33 cellular contexts compared by ENCODE assay signal in the genomic region with DNA sequence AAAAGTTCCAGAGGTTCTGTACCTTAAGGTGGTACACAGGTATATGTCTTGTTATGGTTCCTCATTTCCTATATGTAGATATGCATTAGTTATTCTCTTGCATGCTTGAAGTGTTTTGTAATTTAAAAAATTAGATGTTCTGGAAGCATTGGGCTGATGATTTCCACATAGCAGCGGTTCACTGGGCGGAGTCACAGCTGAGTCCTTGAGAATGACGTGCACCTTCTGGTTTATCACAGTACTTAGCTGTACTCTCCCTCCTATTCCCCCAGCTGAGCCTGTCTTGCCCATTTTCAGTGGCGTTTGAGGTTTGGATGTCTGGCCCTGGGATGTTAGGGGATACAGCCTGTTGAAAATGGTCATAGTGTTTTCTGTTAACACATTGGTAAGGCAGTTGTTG.
A peak's percentile ranks its signal among the peaks of the same experiment; 100 is the strongest.
DNase-seq lines count a peak whose midpoint lies in the region; ATAC-seq, FAIRE-seq and TF ChIP-seq lines count a peak whose summit lies in the region.
"Had no signal": no experiment of that assay in that cellular context is flagged by ENCODE, and none has a peak within 500 bp of the region (broad histone marks: within the 10 kb centered on the region; RNA-seq: fewer than 3 reads in every experiment).

No MANE protein-coding gene starts in this region.

- no peaks in the 10 kb centered on the region for H3K36me3 ChIP-seq in K562 (ENCODE audit: control insufficient read depth, insufficient read depth, low read length)
- H3K36me3 ChIP-seq in right atrium auricular region: no peaks in the 10 kb centered on the region
- H3K36me3 ChIP-seq: brain microvascular endothelial cell, sigmoid colon, WERI-Rb-1 had no signal

- no peak overlapping the region for H3K9ac ChIP-seq in K562 (ENCODE audit: insufficient read depth in 1 of 2, low read depth in 2 of 2, low read length in 2 of 2)
- H3K9ac ChIP-seq: parathyroid adenoma had no signal

- no peaks in the 10 kb centered on the region for H3K9me3 ChIP-seq in K562 (replicated peaks; ENCODE audit: control insufficient read depth, insufficient read depth, low read depth, low read length)
- H3K9me3 ChIP-seq in right atrium auricular region: no peaks in the 10 kb centered on the region
- H3K9me3 ChIP-seq: sigmoid colon had no signal

- peaks cover 0 to 9% (median 7%) of the 10 kb centered on the region in 4 donors for H3K4me1 Mint-ChIP-seq in naive thymus-derived CD8-positive, alpha-beta T cell
- H3K4me1 Mint-ChIP-seq: neural crest cell had no signal

- POLR2A ChIA-PET in K562 (lab: Yijun Ruan, JAX): interaction anchor here (1.0 kb wide), 1 partner anchor 10 kb away, joined by 4 read pairs; no protein-coding TSS in a partner anchor
- POLR2A ChIA-PET in naive thymus-derived CD8-positive, alpha-beta T cell (lab: Charles Lee): no interaction called here

- intact Hi-C loops in Right ventricle myocardium superior (cut with DNase I) (no loop called here), cardiac septum (cut with DNase I) (no loop called here), K562 (cut with micrococcal nuclease) (no loop called here)

- no peak overlapping the region for H2AFZ ChIP-seq in K562 (ENCODE audit: low read depth, low read length)
- H2AFZ ChIP-seq: parathyroid adenoma had no signal

- H3K4me1 ChIP-seq in K562 (replicated peaks in 1 of 2; ENCODE audit: control insufficient read depth in 2 of 2, insufficient read depth in 2 of 2, low read length in 2 of 2) (no peaks in the 10 kb centered on the region), right atrium auricular region (no peaks in the 10 kb centered on the region)
- H3K4me1 ChIP-seq: parathyroid adenoma had no signal

- in situ Hi-C loops in K562 (cut with MboI): no loop called here

- H3K4me2 ChIP-seq in K562 (ENCODE audit: insufficient read depth, low read length): no peak overlapping the region

- FAIRE-seq in K562 (lab: Jason Lieb, UNC): peak; percentile 40
- FAIRE-seq: A204.1, endothelial cell of umbilical vein, frontal cortex had no signal

- no peak overlapping the region for H3K27ac Mint-ChIP-seq in naive thymus-derived CD8-positive, alpha-beta T cell
- H3K27ac Mint-ChIP-seq: CD4-positive, alpha-beta memory T cell; IgD-negative memory B cell; stimulated activated memory B cell treated with anti-CD40 and anti-IgM and Interleukin-4, amounts not matched to agents 10 μg/mL and 1 μg/mL and 100 μg/mL, for 72 hours had no signal

- H3K27ac ChIP-seq in K562 (ENCODE audit: extremely low read depth, low read depth, low read length): no peak overlapping the region
- no peak overlapping the region for H3K27ac ChIP-seq in right atrium auricular region
- H3K27ac ChIP-seq: brain microvascular endothelial cell, parathyroid adenoma, sigmoid colon, WERI-Rb-1 had no signal

- DNase-seq in Right ventricle myocardium superior (peak; percentile 43), cardiac septum (ENCODE audit: low spot score) (no peak), K562 (ENCODE audit: extremely low read depth in 1 of 4, low spot score in 3 of 4) (peak in 1 of 4 experiments; percentile 12), right atrium auricular region (ENCODE audit: low spot score) (peak; percentile 65), putamen (ENCODE audit: low spot score) (no peak)
- no peak for DNase-seq in effector CD8-positive, alpha-beta T cell (lab: John Stamatoyannopoulos, UW)
- no peak for DNase-seq in naive thymus-derived CD8-positive, alpha-beta T cell
- DNase-seq in activated CD4-positive, alpha-beta T cell treated with anti-CD3 and anti-CD28 coated beads, Interleukin-2, amount 50 U/mL, for 1 hour: no peak
- DNase-seq: activated CD4-positive, alpha-beta T cell treated with anti-CD3 and anti-CD28 coated beads for 48 hours; activated naive CD4-positive, alpha-beta T cell; activated T-cell treated with anti-CD3 and anti-CD28 coated beads, Interleukin-2, amount 50 U/mL, for 4 hours; amniotic stem cell; brain microvascular endothelial cell; CD4-positive, alpha-beta memory T cell; DMS 273 treated with DMSO at 0.1 percent for 48 hours; GOT3; left cardiac atrium; NCI-H2029 treated with DMSO at 0.1 percent for 48 hours; NCI-H226; NCI-H748 treated with DMSO at 0.1 percent for 48 hours; PC-3; SHP77; sigmoid colon; stimulated activated CD4-positive, alpha-beta T cell treated with anti-CD3 and anti-CD28 coated beads, Interleukin-4, amount 100 ng/mL, for 4 hours; T-helper 9 cell; WERI-Rb-1 had no signal

- H3K27me3 Mint-ChIP-seq in naive thymus-derived CD8-positive, alpha-beta T cell: no peaks in the 10 kb centered on the region
- H3K27me3 Mint-ChIP-seq: CD4-positive, alpha-beta memory T cell; IgD-negative memory B cell; stimulated activated memory B cell treated with anti-CD40 and anti-IgM and Interleukin-4, amounts not matched to agents 10 μg/mL and 1 μg/mL and 100 μg/mL, for 72 hours had no signal

- H3K79me2 ChIP-seq in K562 (ENCODE audit: control insufficient read depth, insufficient read depth, low read length): no peaks in the 10 kb centered on the region

- TF ChIP-seq CTCF in K562 (IDR thresholded peaks at IDR 0.05 in 2 of 3, conservative IDR thresholded peaks at IDR 0.05 in 1 of 3; ENCODE audit: insufficient read depth in 2 of 3, low read depth in 1 of 3, low read length in 3 of 3): no peak
- TF ChIP-seq CTCF in right atrium auricular region (IDR thresholded peaks at IDR 0.05): no peak

- H3K9me1 ChIP-seq in K562 (ENCODE audit: control insufficient read depth, insufficient read depth, low read length): no peaks in the 10 kb centered on the region

- TF ChIP-seq POLR2A in K562 (conservative IDR thresholded peaks at IDR 0.05): no peak

- peaks cover 18% of the 10 kb centered on the region; the same call in 1 of the 2 replicates for H4K20me1 ChIP-seq in K562 (replicated peaks; ENCODE audit: control insufficient read depth, insufficient read depth, low read length)

- H3K36me3 Mint-ChIP-seq in naive thymus-derived CD8-positive, alpha-beta T cell: peaks cover 13 to 17% (median 16%) of the 10 kb centered on the region in 3 donors

- CTCF ChIA-PET in K562 (lab: Yijun Ruan, JAX; ENCODE audit: low intra/inter-chr PET ratio): no interaction called here

- H3K27me3 ChIP-seq in K562 (ENCODE audit: control insufficient read depth in 2 of 2, insufficient read depth in 2 of 2, low read length in 2 of 2): peaks cover 17 to 18% of the 10 kb centered on the region in 2 experiments
- H3K27me3 ChIP-seq in right atrium auricular region: no peaks in the 10 kb centered on the region
- H3K27me3 ChIP-seq: brain microvascular endothelial cell, sigmoid colon had no signal

- ATAC-seq in Right ventricle myocardium superior (ENCODE audit: poor library complexity) (peak; percentile 53), K562 (0 out of 3 replicates have a peak, but pooled peaks have one; percentile 44)
- no peak for ATAC-seq in naive thymus-derived CD8-positive, alpha-beta T cell
- ATAC-seq: activated T-cell treated with anti-CD3 and anti-CD28 coated beads, Interleukin-2, amount 50 U/mL, for 4 hours; PC-3; stimulated activated memory B cell treated with anti-CD40 and anti-IgM and Interleukin-4, amounts not matched to agents 10 μg/mL and 1 μg/mL and 100 μg/mL, for 72 hours had no signal

- TF ChIP-seq RAD21 in K562 (CRISPR knock-in tag; conservative IDR thresholded peaks at IDR 0.05 in 1 of 2, IDR thresholded peaks at IDR 0.05 in 1 of 2): no peak

- H3K4me3 Mint-ChIP-seq in naive thymus-derived CD8-positive, alpha-beta T cell: no peak overlapping the region
- H3K4me3 Mint-ChIP-seq: activated T-cell treated with anti-CD3 and anti-CD28 coated beads, Interleukin-2, amount 50 U/mL, for 4 hours; CD4-positive, alpha-beta memory T cell; IgD-negative memory B cell; neural crest cell; stimulated activated memory B cell treated with anti-CD40 and anti-IgM and Interleukin-4, amounts not matched to agents 10 μg/mL and 1 μg/mL and 100 μg/mL, for 72 hours had no signal

- no peak for TF ChIP-seq EP300 in K562 (IDR thresholded peaks at IDR 0.05; ENCODE audit: low read length)

- H3K4me3 ChIP-seq in K562: no peak overlapping the region
- no peak overlapping the region for H3K4me3 ChIP-seq in right atrium auricular region
- H3K4me3 ChIP-seq: sigmoid colon had no signal

- WGBS in K562 (ENCODE audit: insufficient coverage, low coverage, missing lambda C conversion rate): 9% methylated on average over 4 of the region's 4 CpGs

- no TSS peak for BruUV-seq in K562 (replicated peaks; lab: Mats Ljungman, UMichigan)

- H3K9me3 Mint-ChIP-seq in naive thymus-derived CD8-positive, alpha-beta T cell: no peaks in the 10 kb centered on the region
- H3K9me3 Mint-ChIP-seq: activated T-cell treated with anti-CD3 and anti-CD28 coated beads, Interleukin-2, amount 50 U/mL, for 4 hours; CD4-positive, alpha-beta memory T cell; IgD-negative memory B cell; neural crest cell; stimulated activated memory B cell treated with anti-CD40 and anti-IgM and Interleukin-4, amounts not matched to agents 10 μg/mL and 1 μg/mL and 100 μg/mL, for 72 hours had no signal

TF ChIP-seq in K562, 482 proteins besides CTCF, POLR2A, EP300 and RAD21:
- TF ChIP-seq ATF1 (CRISPR knock-in tag; IDR thresholded peaks at IDR 0.05): no peak
- TF ChIP-seq ATF1 (tag; IDR thresholded peaks at IDR 0.05): 0 out of 2 replicates have a peak, but pooled peaks have one; percentile 10
- TF ChIP-seq TCFL5 (CRISPR knock-in tag; conservative IDR thresholded peaks at IDR 0.05): no peak
- no peak for TF ChIP-seq U2AF1 (optimal IDR thresholded peaks at IDR 0.05; ENCODE audit: low read depth, low read length)
- 0 out of 2 replicates have a peak, but pooled peaks have one; percentile 14 for TF ChIP-seq CREM (IDR thresholded peaks at IDR 0.05; ENCODE audit: low read depth)
- TF ChIP-seq CEBPB (tag; IDR thresholded peaks at IDR 0.05): peak; percentile 51; the same call in 1 of the 2 replicates
- no peak for TF ChIP-seq ZNF707 (CRISPR knock-in tag; conservative IDR thresholded peaks at IDR 0.05)
- TF ChIP-seq ZNF766 (CRISPR knock-in tag; conservative IDR thresholded peaks at IDR 0.05): 0 out of 2 replicates have a peak, but pooled peaks have one; percentile 53
- TF ChIP-seq, protein P1, sequence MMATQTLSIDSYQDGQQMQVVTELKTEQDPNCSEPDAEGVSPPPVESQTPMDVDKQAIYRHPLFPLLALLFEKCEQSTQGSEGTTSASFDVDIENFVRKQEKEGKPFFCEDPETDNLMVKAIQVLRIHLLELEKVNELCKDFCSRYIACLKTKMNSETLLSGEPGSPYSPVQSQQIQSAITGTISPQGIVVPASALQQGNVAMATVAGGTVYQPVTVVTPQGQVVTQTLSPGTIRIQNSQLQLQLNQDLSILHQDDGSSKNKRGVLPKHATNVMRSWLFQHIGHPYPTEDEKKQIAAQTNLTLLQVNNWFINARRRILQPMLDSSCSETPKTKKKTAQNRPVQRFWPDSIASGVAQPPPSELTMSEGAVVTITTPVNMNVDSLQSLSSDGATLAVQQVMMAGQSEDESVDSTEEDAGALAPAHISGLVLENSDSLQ (IDR thresholded peaks at IDR 0.05): no peak
- TF ChIP-seq ZNF3 (CRISPR knock-in tag; IDR thresholded peaks at IDR 0.05): no peak
- no peak for TF ChIP-seq ZNF311 (CRISPR knock-in tag; IDR thresholded peaks at IDR 0.05)
- no peak for TF ChIP-seq ZNF41 (CRISPR knock-in tag; conservative IDR thresholded peaks at IDR 0.05)

Comparison
In these comparisons a context has a peak if more than half of its experiments do, and no peak if none do; other contexts are left out.
1. DNase-seq: peak in Right ventricle myocardium superior (single experiment) and right atrium auricular region (single experiment); none in cardiac septum (single experiment), effector CD8-positive, alpha-beta T cell (single experiment), naive thymus-derived CD8-positive, alpha-beta T cell (0 of 10), activated CD4-positive, alpha-beta T cell treated with anti-CD3 and anti-CD28 coated beads, Interleukin-2, amount 50 U/mL, for 1 hour (single experiment) and putamen (single experiment).
2. ATAC-seq: peak in Right ventricle myocardium superior (single experiment) and K562 (single experiment); none in naive thymus-derived CD8-positive, alpha-beta T cell (0 of 2).